ENCODE assay signal across 13 cellular contexts in genomic region chr1:201650608-201650933, GRCh38.
A peak's percentile ranks its signal among the peaks of the same experiment; 100 is the strongest.
DNase-seq lines count a peak whose midpoint lies in the region; ATAC-seq and TF ChIP-seq lines count a peak whose summit lies in the region.
"Had no signal": no experiment of that assay in that cellular context is flagged by ENCODE, and none has a peak within 500 bp of the region (broad histone marks: within the 10 kb centered on the region; RNA-seq: fewer than 3 reads in every experiment).

No MANE protein-coding gene starts in this region.

- ATAC-seq in thoracic aorta (ENCODE audit: insufficient number of reproducible peaks, low FRiP score, low read depth) (no peak), HG03135 (IDR thresholded peaks at IDR 0.05; ENCODE audit: unreplicated experiment) (no peak), natural killer cell (no peak)

- H2BK5ac ChIP-seq in mesendoderm (ENCODE audit: low read length): no peak overlapping the region

- no peak overlapping the region for H3K27ac Mint-ChIP-seq in natural killer cell

- intact Hi-C loops in natural killer cell (cut with micrococcal nuclease): no loop called here

- no peak overlapping the region for H3K4me3 Mint-ChIP-seq in natural killer cell

- no peaks in the 10 kb centered on the region for H3K4me1 Mint-ChIP-seq in natural killer cell

- TF ChIP-seq CTCF in thoracic aorta (IDR thresholded peaks at IDR 0.05) (no peak), natural killer cell (IDR thresholded peaks at IDR 0.05) (no peak)

- H3K4ac ChIP-seq in mesendoderm (ENCODE audit: low read depth, low read length): no peak overlapping the region

- H4K8ac ChIP-seq in mesendoderm (ENCODE audit: low read depth, low read length): no peak overlapping the region

- H4K5ac ChIP-seq in mesendoderm (ENCODE audit: low read length): no peak overlapping the region

- H3K56ac ChIP-seq in mesendoderm (ENCODE audit: low read length): peak overlapping the region; percentile 61

- no peaks in the 10 kb centered on the region for H3K79me1 ChIP-seq in mesendoderm (ENCODE audit: low read length)

- H3K4me3 ChIP-seq in Jurkat, Clone E6-1 (ENCODE audit: low read length): peak overlapping the region; percentile 55
- H3K4me3 ChIP-seq in mesendoderm (ENCODE audit: low read length) (no peak overlapping the region), thoracic aorta (peak overlapping the region; percentile 80)

- H3K79me2 ChIP-seq in mesendoderm (ENCODE audit: control insufficient read depth, insufficient read depth, low read length): no peaks in the 10 kb centered on the region

- H3K36me3 ChIP-seq in mesendoderm (ENCODE audit: control insufficient read depth, insufficient read depth, low read length): no peaks in the 10 kb centered on the region
- H3K36me3 ChIP-seq in thoracic aorta: no peaks in the 10 kb centered on the region

- no peak overlapping the region for H2AK5ac ChIP-seq in mesendoderm (ENCODE audit: low read length)

- H2BK120ac ChIP-seq in mesendoderm (ENCODE audit: low read depth, low read length): no peak overlapping the region

- no peaks in the 10 kb centered on the region for H3K9me3 Mint-ChIP-seq in natural killer cell
- H3K9me3 Mint-ChIP-seq: naive B cell had no signal

- H3K23ac ChIP-seq in mesendoderm (ENCODE audit: low read length): no peak overlapping the region

- no peaks in the 10 kb centered on the region for H3K9me3 ChIP-seq in thoracic aorta

- no peak overlapping the region for H2BK15ac ChIP-seq in mesendoderm (replicated peaks; ENCODE audit: low read depth)

- H3K27me3 ChIP-seq in mesendoderm (ENCODE audit: insufficient read depth, low read length, poor library complexity) (peaks cover 2% of the 10 kb centered on the region), thoracic aorta (replicated peaks; ENCODE audit: insufficient read depth) (no peaks in the 10 kb centered on the region)

- H3K36me3 Mint-ChIP-seq in natural killer cell: no peaks in the 10 kb centered on the region
- H3K36me3 Mint-ChIP-seq: naive B cell had no signal

- DNase-seq in Jurkat, Clone E6-1 (ENCODE audit: low read depth, low spot score): no peak
- DNase-seq in mesendoderm (no peak), thoracic aorta (ENCODE audit: low spot score) (no peak), COR-L47 (lab: John Stamatoyannopoulos, UW) (no peak), natural killer cell (no peak)
- DNase-seq in activated effector memory CD4-positive, alpha-beta T cell treated with anti-CD3 and anti-CD28 coated beads, Interleukin-2, amount 50 U/mL, for 16 hours: no peak
- DNase-seq: activated CD4-positive, alpha-beta T cell treated with anti-CD3 and anti-CD28 coated beads for 48 hours; cortex of kidney; naive B cell; NK-92 treated with Interleukin-12 subunit alpha and Interleukin-12 subunit beta, amount 100 ng/mL, for 24 hours; stimulated activated naive CD4-positive, alpha-beta T cell had no signal

- H3K4me1 ChIP-seq in mesendoderm (ENCODE audit: control insufficient read depth, low read depth, low read length) (peaks cover 3% of the 10 kb centered on the region), thoracic aorta (ENCODE audit: control insufficient read depth in 1 of 2, low read depth in 2 of 2) (peaks cover 23 to 38% of the 10 kb centered on the region in 2 donors)

- H3K18ac ChIP-seq in mesendoderm (ENCODE audit: low read length): no peak overlapping the region

- WGBS in mesendoderm (ENCODE audit: extremely low coverage, insufficient coverage, low lambda C conversion rate): no CpG with 5 or more reads among the region's 13 CpGs

- H3K27ac ChIP-seq in cingulate gyrus (ENCODE audit: low read depth, low read length): peak overlapping the region; percentile 32
- H3K27ac ChIP-seq in mesendoderm (ENCODE audit: low read depth, low read length): no peak overlapping the region
- H3K27ac ChIP-seq in thoracic aorta: no peak overlapping the region

- peaks cover 28 to 32% of the 10 kb centered on the region in 2 donors for H3K27me3 Mint-ChIP-seq in natural killer cell (ENCODE audit: low read depth in 2 of 2)

- H3K4me2 ChIP-seq in mesendoderm (ENCODE audit: low read length): peak overlapping the region; percentile 32

- peak overlapping the region; percentile 52 for H3K9ac ChIP-seq in mesendoderm (ENCODE audit: low read length)
